18 cellular contexts compared by ENCODE assay signal in genomic region chr4:185381794-185382193, GRCh38. TPM values are rescaled to one million over a fixed set of nuclear protein-coding genes. Genes with fewer than 3 reads are reported as not detected.
DNase-seq lines count a peak whose midpoint lies in the region; ATAC-seq, FAIRE-seq and TF ChIP-seq lines count a peak whose summit lies in the region.
"Had no signal": no experiment of that assay in that cellular context is flagged by ENCODE, and none has a peak within 500 bp of the region (broad histone marks: within the 10 kb centered on the region; RNA-seq: fewer than 3 reads in every experiment).

No MANE protein-coding gene starts in this region.

- ATAC-seq in HG02970 (IDR thresholded peaks at IDR 0.05; ENCODE audit: low FRiP score, unreplicated experiment) = no peak
- ATAC-seq: A549 had no signal

- no peak for TF ChIP-seq EP300 in Ishikawa (IDR thresholded peaks at IDR 0.05; ENCODE audit: borderline replicate concordance)

- no peaks in the 10 kb centered on the region for H3K27me3 ChIP-seq in bronchial epithelial cell (ENCODE audit: control insufficient read depth, insufficient read depth, low read length)
- H3K27me3 ChIP-seq: MG63 had no signal

- no peak for FAIRE-seq in bronchial epithelial cell (lab: Jason Lieb, UNC)
- FAIRE-seq: A549 had no signal

- TF ChIP-seq CTCF in bronchial epithelial cell (IDR thresholded peaks at IDR 0.05; ENCODE audit: insufficient read depth, low read length, severe bottlenecking) (no peak), fibroblast of the aortic adventitia (IDR thresholded peaks at IDR 0.05; ENCODE audit: insufficient read depth, low read length) (no peak)

- DNase-seq in EH (ENCODE audit: low read depth) = peak; percentile 40
- DNase-seq in bronchial epithelial cell (ENCODE audit: low read depth) = peak; percentile 44
- peak; percentile 53 for DNase-seq in fibroblast of the aortic adventitia (ENCODE audit: low read depth)
- no peak for DNase-seq in GM19238 (ENCODE audit: insufficient read length, low spot score)
- DNase-seq in MV-4-11 (lab: John Stamatoyannopoulos, UW) = no peak
- DNase-seq in HuH-7.5 (ENCODE audit: low spot score) = no peak
- DNase-seq: AML-193; DMS153; MG63; NCI-H1105; NCI-H187; NCI-H446; NCI-H69; NK-92 treated with Interleukin-12 subunit alpha and Interleukin-12 subunit beta, amount 100 ng/mL, for 24 hours had no signal

- H3K4me3 ChIP-seq in bronchial epithelial cell (ENCODE audit: low read depth, low read length) = no peak overlapping the region
- H3K4me3 ChIP-seq in fibroblast of the aortic adventitia (ENCODE audit: low read depth, low read length) = no peak overlapping the region
- H3K4me3 ChIP-seq: A549, HAP-1, MG63 had no signal

- no peaks in the 10 kb centered on the region for H3K36me3 ChIP-seq in bronchial epithelial cell (ENCODE audit: control insufficient read depth, insufficient read depth, low read length)
- H3K36me3 ChIP-seq: HAP-1, MG63 had no signal

- no peak for TF ChIP-seq RAD21 in Ishikawa (IDR thresholded peaks at IDR 0.05; ENCODE audit: low read depth)

TF ChIP-seq in Ishikawa, 13 proteins besides CTCF, POLR2A, EP300 and RAD21:
- no peak for TF ChIP-seq REST (IDR thresholded peaks at IDR 0.05; ENCODE audit: low read depth)
- TF ChIP-seq TEAD4 (IDR thresholded peaks at IDR 0.05) = no peak
- TF ChIP-seq CEBPB (IDR thresholded peaks at IDR 0.05) = peak; percentile 27; the same call in 1 of the 2 replicates
- no peak for TF ChIP-seq ZBTB7A (IDR thresholded peaks at IDR 0.05; ENCODE audit: low read depth)

RNA-seq across cellular contexts. Expression of gene LRP2BP, which starts 13.9 kb away (rescaled TPM):
- total RNA-seq in bronchial epithelial cell = 0.53 and 0.64 TPM in 2 replicates
- total RNA-seq in fibroblast of the aortic adventitia (ENCODE audit: low replicate concordance) = 0.63 and 0.74 TPM in 2 replicates

RNA-seq across cellular contexts. Expression of gene ANKRD37, which starts 14.8 kb away (rescaled TPM):
- 8.4 and 8.6 TPM in 2 replicates for total RNA-seq in bronchial epithelial cell
- 3.9 and 5.0 TPM in 2 replicates for total RNA-seq in fibroblast of the aortic adventitia (ENCODE audit: low replicate concordance)

RNA-seq across cellular contexts. Expression of gene UFSP2, which starts 44.0 kb away (rescaled TPM):
- total RNA-seq in bronchial epithelial cell = 27.4 and 29.2 TPM in 2 replicates
- 26.3 and 53.5 TPM in 2 replicates for total RNA-seq in fibroblast of the aortic adventitia (ENCODE audit: low replicate concordance)

Comparison
In these comparisons a context has a peak if more than half of its experiments do, and no peak if none do; other contexts are left out.
1. DNase-seq: peak in EH (single experiment), bronchial epithelial cell (single experiment) and fibroblast of the aortic adventitia (single experiment); none in GM19238 (single experiment), MV-4-11 (single experiment) and HuH-7.5 (single experiment).